ENCODE assay signal across 10 cellular contexts in genomic region chr2:10162586-10163497, GRCh38. TPM values are rescaled to one million over a fixed set of nuclear protein-coding genes. Genes with fewer than 3 reads are reported as not detected.
DNase-seq lines count a peak whose midpoint lies in the region; ATAC-seq, FAIRE-seq and TF ChIP-seq lines count a peak whose summit lies in the region.
"Had no signal": no experiment of that assay in that cellular context is flagged by ENCODE, and none has a peak within 500 bp of the region (broad histone marks: within the 10 kb centered on the region; RNA-seq: fewer than 3 reads in every experiment).

No MANE protein-coding gene starts in this region.

- DNase-seq in Calu3 (peak; percentile 23), NCI-H1092 (lab: John Stamatoyannopoulos, UW) (peak; percentile 40), WERI-Rb-1 (peak; percentile 65), HepG2 (ENCODE audit: low spot score) (no peak)

- H3K9me3 Mint-ChIP-seq in Calu3 (ENCODE audit: low read depth, unreplicated experiment), result no peaks in the 10 kb centered on the region
- H3K9me3 Mint-ChIP-seq: activated T-helper 1 cell treated with anti-CD3 and anti-CD28 coated beads, Interleukin-12 subunit alpha, Interleukin-12 subunit beta, Interleukin-2, Interleukin-4 antibody, amounts not matched to agents 30 ng/mL and 10 ng/mL and 1 ng/mL, durations not matched to agents 14 hours and 24 hours and 36 hours; stimulated activated memory B cell treated with anti-CD40 and anti-IgM and Interleukin-4, amounts not matched to agents 10 μg/mL and 1 μg/mL and 100 μg/mL, for 72 hours had no signal

- no peak for TF ChIP-seq POLR2A in HepG2 (IDR thresholded peaks at IDR 0.05; ENCODE audit: insufficient read depth in 1 of 2, low read depth in 2 of 2, low read length in 2 of 2)

- peak; percentile 51 for ATAC-seq in HepG2
- ATAC-seq in HG03378 (IDR thresholded peaks at IDR 0.05; ENCODE audit: unreplicated experiment), result no peak
- no peak for ATAC-seq in HG03457 (IDR thresholded peaks at IDR 0.05; ENCODE audit: unreplicated experiment)
- no peak for ATAC-seq in GM19328 (IDR thresholded peaks at IDR 0.05; ENCODE audit: unreplicated experiment)
- no peak for ATAC-seq in HG03025 (IDR thresholded peaks at IDR 0.05; ENCODE audit: low FRiP score, unreplicated experiment)
- ATAC-seq: stimulated activated memory B cell treated with anti-CD40 and anti-IgM and Interleukin-4, amounts not matched to agents 10 μg/mL and 1 μg/mL and 100 μg/mL, for 72 hours had no signal

- FAIRE-seq in HepG2 (lab: Jason Lieb, UNC), result no peak

- 92% methylated on average over 12 of the region's 18 CpGs for WGBS in HepG2 (ENCODE audit: low lambda C conversion rate)

- no peaks in the 10 kb centered on the region for H3K4me1 Mint-ChIP-seq in Calu3 (ENCODE audit: low read depth, unreplicated experiment)

- H3K4me1 ChIP-seq in HepG2 (ENCODE audit: insufficient read depth, low read length), result no peaks in the 10 kb centered on the region

- no peak for TF ChIP-seq RAD21 in HepG2 (CRISPR knock-in tag; IDR thresholded peaks at IDR 0.05)

- no peaks in the 10 kb centered on the region for H3K36me3 Mint-ChIP-seq in Calu3 (ENCODE audit: insufficient read depth, unreplicated experiment)
- H3K36me3 Mint-ChIP-seq: stimulated activated memory B cell treated with anti-CD40 and anti-IgM and Interleukin-4, amounts not matched to agents 10 μg/mL and 1 μg/mL and 100 μg/mL, for 72 hours had no signal

- H2AFZ ChIP-seq in HepG2 (ENCODE audit: low read length), result no peak overlapping the region

- no peak overlapping the region for H3K9ac ChIP-seq in HepG2 (ENCODE audit: insufficient read depth, low read depth, low read length)

- no peaks in the 10 kb centered on the region for H4K20me1 ChIP-seq in HepG2 (ENCODE audit: insufficient read depth, low read length)

- no peak for TF ChIP-seq EP300 in HepG2 (IDR thresholded peaks at IDR 0.05; ENCODE audit: low read depth in 2 of 2, low read length in 2 of 2)
- no peak for TF ChIP-seq EP300 in HepG2 (CRISPR knock-in tag; IDR thresholded peaks at IDR 0.05; ENCODE audit: borderline replicate concordance)

- no peaks in the 10 kb centered on the region for H3K27me3 Mint-ChIP-seq in Calu3 (ENCODE audit: unreplicated experiment)
- H3K27me3 Mint-ChIP-seq: stimulated activated memory B cell treated with anti-CD40 and anti-IgM and Interleukin-4, amounts not matched to agents 10 μg/mL and 1 μg/mL and 100 μg/mL, for 72 hours had no signal

- intact Hi-C loops in Calu3 (cut with micrococcal nuclease; ENCODE audit: unreplicated experiment) (no loop called here), HepG2 (cut with micrococcal nuclease; ENCODE audit: unreplicated experiment) (no loop called here)

- CTCF ChIA-PET in Calu3 (lab: Charles Lee) (interaction anchor here (0.5 to 2.4 kb wide), 3 partner anchors 9 to 253 kb away, joined by 3 to 6 read pairs (median 5); no protein-coding TSS in a partner anchor), HepG2 (lab: Yijun Ruan, JAX; ENCODE audit: low intra/inter-chr PET ratio, low total read pairs) (interaction anchor here (1.5 kb wide), 1 partner anchor 247 kb away, joined by 5 read pairs; no protein-coding TSS in a partner anchor)

- BruUV-seq in Calu3 (replicated peaks; lab: Mats Ljungman, UMichigan), result no TSS peak
- no TSS peak for BruUV-seq in HepG2 (replicated peaks; lab: Mats Ljungman, UMichigan)

- H3K27ac ChIP-seq in WERI-Rb-1 (no peak overlapping the region), HepG2 (ENCODE audit: extremely low read length, insufficient read depth, low read length) (no peak overlapping the region)

- no peak overlapping the region for H3K27ac Mint-ChIP-seq in Calu3 (ENCODE audit: unreplicated experiment)
- H3K27ac Mint-ChIP-seq: activated T-helper 1 cell treated with anti-CD3 and anti-CD28 coated beads, Interleukin-12 subunit alpha, Interleukin-12 subunit beta, Interleukin-2, Interleukin-4 antibody, amounts not matched to agents 30 ng/mL and 10 ng/mL and 1 ng/mL, durations not matched to agents 14 hours and 24 hours and 36 hours had no signal

- POLR2A ChIA-PET in HepG2 (lab: Yijun Ruan, JAX), result no interaction called here

- in situ Hi-C loops in HepG2 (cut with HindIII; ENCODE audit: extremely low pct_ligation_motif_present, low pct_unique_long_range_greater_than_20kb), result no loop called here

- no peak overlapping the region for H3K4me3 Mint-ChIP-seq in Calu3 (ENCODE audit: low read depth, unreplicated experiment)
- H3K4me3 Mint-ChIP-seq: activated T-helper 1 cell treated with anti-CD3 and anti-CD28 coated beads, Interleukin-12 subunit alpha, Interleukin-12 subunit beta, Interleukin-2, Interleukin-4 antibody, amounts not matched to agents 30 ng/mL and 10 ng/mL and 1 ng/mL, durations not matched to agents 14 hours and 24 hours and 36 hours; stimulated activated memory B cell treated with anti-CD40 and anti-IgM and Interleukin-4, amounts not matched to agents 10 μg/mL and 1 μg/mL and 100 μg/mL, for 72 hours had no signal

- H3K4me3 ChIP-seq in WERI-Rb-1 (ENCODE audit: low read depth, low read length) (no peak overlapping the region), HepG2 (replicated peaks in 1 of 3; ENCODE audit: insufficient read depth in 1 of 3, low read depth in 2 of 3, low read length in 3 of 3) (no peak overlapping the region)

- H3K9me3 ChIP-seq in WERI-Rb-1 (ENCODE audit: severe bottlenecking) (no peaks in the 10 kb centered on the region), HepG2 (ENCODE audit: low read length) (no peaks in the 10 kb centered on the region)

- H3K36me3 ChIP-seq in WERI-Rb-1, result peaks cover 64% of the 10 kb centered on the region
- peaks cover 6 to 26% of the 10 kb centered on the region in 2 experiments; a peak in 4 of 5 replicates for H3K36me3 ChIP-seq in HepG2 (replicated peaks in 1 of 2; ENCODE audit: control insufficient read depth in 1 of 2, insufficient read depth in 2 of 2, low read length in 2 of 2)

- no peaks in the 10 kb centered on the region for H3K79me2 ChIP-seq in HepG2 (ENCODE audit: insufficient read depth, low read length)

- no peak overlapping the region for H3K4me2 ChIP-seq in HepG2 (ENCODE audit: low read depth, low read length)

- TF ChIP-seq CTCF in Calu3 (IDR thresholded peaks at IDR 0.05; ENCODE audit: unreplicated experiment), result no peak
- TF ChIP-seq CTCF in WERI-Rb-1 (IDR thresholded peaks at IDR 0.05; ENCODE audit: low read depth, low read length), result peak; percentile 54
- TF ChIP-seq CTCF in HepG2 (CRISPR knock-in tag; IDR thresholded peaks at IDR 0.05), result peak; percentile 67

- no peaks in the 10 kb centered on the region for H3K27me3 ChIP-seq in WERI-Rb-1 (ENCODE audit: insufficient read depth, low read depth, severe bottlenecking)
- no peaks in the 10 kb centered on the region for H3K27me3 ChIP-seq in HepG2 (ENCODE audit: control insufficient read depth in 1 of 2, insufficient read depth in 2 of 2, low read length in 2 of 2)

TF ChIP-seq in HepG2, 621 proteins besides CTCF, POLR2A, EP300 and RAD21 (continues in another document):
- no peak for TF ChIP-seq ETV6 (CRISPR knock-in tag; conservative IDR thresholded peaks at IDR 0.05)
- peak; percentile 93 for TF ChIP-seq ZNF768 (CRISPR knock-in tag; IDR thresholded peaks at IDR 0.05)
- peak; percentile 42; the same call in 1 of the 2 replicates for TF ChIP-seq STAG1 (CRISPR knock-in tag; IDR thresholded peaks at IDR 0.05)
- TF ChIP-seq ZNF549 (CRISPR knock-in tag; IDR thresholded peaks at IDR 0.05), result no peak
- no peak for TF ChIP-seq AGO1 (IDR thresholded peaks at IDR 0.05; ENCODE audit: low read depth, low read length, poor library complexity, severe bottlenecking)
- TF ChIP-seq ZBTB14 (CRISPR knock-in tag; IDR thresholded peaks at IDR 0.05), result no peak
- no peak for TF ChIP-seq ZNF883 (CRISPR knock-in tag; IDR thresholded peaks at IDR 0.05; ENCODE audit: not compliant biosample characterization)
- no peak for TF ChIP-seq ZMYM2 (CRISPR knock-in tag; IDR thresholded peaks at IDR 0.05)
- no peak for TF ChIP-seq SATB2 (CRISPR knock-in tag; IDR thresholded peaks at IDR 0.05)
- TF ChIP-seq ZNF101 (CRISPR knock-in tag; IDR thresholded peaks at IDR 0.05; ENCODE audit: borderline replicate concordance, low read depth), result no peak
- TF ChIP-seq TBP (CRISPR knock-in tag; IDR thresholded peaks at IDR 0.05), result no peak
- no peak for TF ChIP-seq ZBTB38 (CRISPR knock-in tag; IDR thresholded peaks at IDR 0.05)

RNA-seq across cellular contexts. Expression of gene RRM2, which starts 40.3 kb away (rescaled TPM):
- total RNA-seq in Calu3 (2022), result 154 and 168 TPM in 2 replicates
- total RNA-seq in HepG2 (2016; rRNA removed; fragmentation: Illumina TruSeq; extraction: Trizol), result 150 and 191 TPM in 2 replicates
- total RNA-seq in HepG2 (2016; cell fraction: cytosol; rRNA removed; fragmentation: Illumina TruSeq; extraction: Trizol; ENCODE audit: low read depth), result 37.8 and 48.5 TPM in 2 replicates
- 147 and 157 TPM in 2 replicates for total RNA-seq in HepG2 (2016; cell fraction: insoluble cytoplasmic fraction; rRNA removed; fragmentation: Illumina TruSeq; extraction: Trizol)
- 80.6 and 88.9 TPM in 2 replicates for total RNA-seq in HepG2 (2016; cell fraction: membrane; rRNA removed; fragmentation: Illumina TruSeq; extraction: Trizol)
- 128 and 140 TPM in 2 replicates for total RNA-seq in HepG2 (2016; cell fraction: nucleus; rRNA removed; fragmentation: Illumina TruSeq; extraction: Trizol)
- polyA plus RNA-seq in HepG2 (2011; rRNA removed), result 15.2 and 31.3 TPM in 2 replicates
- 16.4 and 33.9 TPM in 2 replicates for polyA plus RNA-seq in HepG2 (2011; cell fraction: cytosol; rRNA removed)
- polyA plus RNA-seq in HepG2 (2011; cell fraction: nucleus; rRNA removed), result 56.9 and 85.9 TPM in 2 replicates
- 28.1 and 60.7 TPM in 2 replicates for polyA plus RNA-seq in HepG2 (2012)
- 43.8 and 46.7 TPM in 2 replicates for polyA plus RNA-seq in HepG2 (2016; cell fraction: cytosol; fragmentation: Illumina TruSeq; extraction: Trizol; ENCODE audit: low read depth)
- 194 and 228 TPM in 2 replicates for polyA plus RNA-seq in HepG2 (2016; cell fraction: insoluble cytoplasmic fraction; fragmentation: Illumina TruSeq; extraction: Trizol; ENCODE audit: low read depth)
- polyA plus RNA-seq in HepG2 (2016; cell fraction: membrane; fragmentation: Illumina TruSeq; extraction: Trizol; ENCODE audit: low read depth), result 51.9 and 53.7 TPM in 2 replicates
- polyA plus RNA-seq in HepG2 (2016; cell fraction: nucleus; fragmentation: Illumina TruSeq; extraction: Trizol; ENCODE audit: insufficient read depth, low read depth), result 138 and 141 TPM in 2 replicates
- 59.0 and 93.0 TPM in 2 replicates for polyA minus RNA-seq in HepG2 (2011; rRNA and poly(A)+ RNA removed; ENCODE audit: low replicate concordance)
- polyA minus RNA-seq in HepG2 (2011; cell fraction: cytosol; rRNA and poly(A)+ RNA removed), result 42.2 and 50.2 TPM in 2 replicates
- polyA minus RNA-seq in HepG2 (2011; cell fraction: nucleus; rRNA and poly(A)+ RNA removed), result 47.4 and 63.0 TPM in 2 replicates
